ENCODE assay signal across 14 cellular contexts in genomic region chr4:8330821-8331566, GRCh38.
A peak's percentile ranks its signal among the peaks of the same experiment; 100 is the strongest.
DNase-seq lines count a peak whose midpoint lies in the region; ATAC-seq and TF ChIP-seq lines count a peak whose summit lies in the region.
"Had no signal": no experiment of that assay in that cellular context is flagged by ENCODE, and none has a peak within 500 bp of the region (broad histone marks: within the 10 kb centered on the region; RNA-seq: fewer than 3 reads in every experiment).

No MANE protein-coding gene starts in this region.

- H2BK120ac ChIP-seq in neuronal stem cell (ENCODE audit: low read depth, low read length) = peak overlapping the region; percentile 67

- no CpG with 5 or more reads among the region's 15 CpGs for WGBS in neuronal stem cell (ENCODE audit: extremely low coverage in 2 of 2, insufficient read length in 2 of 2, insufficient replicate concordance in 1 of 2), 2 donors

- no peak overlapping the region for H2AFZ ChIP-seq in neuronal stem cell (ENCODE audit: low read length)

- peak; percentile 8 for DNase-seq in activated T-cell treated with anti-CD3 and anti-CD28 coated beads, Interleukin-2, amount 50 U/mL, for 1 hour
- DNase-seq in activated T-cell treated with anti-CD3 and anti-CD28 coated beads, Interleukin-2, amount 50 U/mL, for 48 hours = no peak
- DNase-seq in head of caudate nucleus (peak in 38 of 42 donors; percentile 10 to 83 (median 56)), neuronal stem cell (ENCODE audit: low spot score) (no peak), upper lobe of right lung (peak; percentile 69), NCI-H2171 (lab: John Stamatoyannopoulos, UW) (no peak), immature natural killer cell (no peak)
- DNase-seq: activated T-cell treated with anti-CD3 and anti-CD28 coated beads, Interleukin-2, amount 50 U/mL, for 4 hours; DMS153; NCI-H2227 treated with DMSO at 0.1 percent for 48 hours; PC-3; T-cell had no signal

- H3K9ac ChIP-seq in neuronal stem cell (ENCODE audit: low read depth, low read length, poor library complexity) = no peak overlapping the region

- peak overlapping the region; percentile 9 for H2BK15ac ChIP-seq in neuronal stem cell (ENCODE audit: low read length)

- no peak overlapping the region for H2BK12ac ChIP-seq in neuronal stem cell (ENCODE audit: low read length)

- intact Hi-C loops in head of caudate nucleus (cut with DNase I) = no loop called here
- intact Hi-C loops in upper lobe of right lung (cut with DNase I) = no loop called here

- no peaks in the 10 kb centered on the region for H3K79me1 ChIP-seq in neuronal stem cell (ENCODE audit: low read depth, low read length)

- no peak overlapping the region for H3K4ac ChIP-seq in neuronal stem cell (ENCODE audit: low read length)

- H3K4me2 ChIP-seq in neuronal stem cell (ENCODE audit: insufficient read depth, low read length, poor library complexity, severe bottlenecking) = no peak overlapping the region

- ATAC-seq in upper lobe of right lung = peak; percentile 59
- no peak for ATAC-seq in activated T-helper 17 cell treated with anti-CD3 and anti-CD28 coated beads, Interleukin-2, amount 50 U/mL, for 72 hours (replicated peaks)
- ATAC-seq: activated T-cell treated with anti-CD3 and anti-CD28 coated beads, Interleukin-2, amount 50 U/mL, for 4 hours; PC-3 had no signal

- peaks cover 0 to 10% (median 0%) of the 10 kb centered on the region in 3 experiments for H3K27me3 ChIP-seq in neuronal stem cell (ENCODE audit: control insufficient read depth in 3 of 3, insufficient read depth in 3 of 3, low read depth in 1 of 3, low read length in 3 of 3)
- no peaks in the 10 kb centered on the region for H3K27me3 ChIP-seq in upper lobe of right lung

- H3K4me3 ChIP-seq in neuronal stem cell (ENCODE audit: low read length in 2 of 2) (no peak overlapping the region), upper lobe of right lung (no peak overlapping the region)

- no peak overlapping the region for H3K23ac ChIP-seq in neuronal stem cell (ENCODE audit: low read depth, low read length, poor library complexity)

- H3K4me1 ChIP-seq in neuronal stem cell (ENCODE audit: control insufficient read depth in 2 of 2, insufficient read depth in 1 of 2, low read depth in 1 of 2, low read length in 2 of 2) (no peaks in the 10 kb centered on the region), upper lobe of right lung (peaks cover 4% of the 10 kb centered on the region)

- H4K8ac ChIP-seq in neuronal stem cell (ENCODE audit: low read depth, low read length) = peak overlapping the region; percentile 32

- no peak overlapping the region for H3K27ac ChIP-seq in neuronal stem cell (replicated peaks; ENCODE audit: low read length)
- no peak overlapping the region for H3K27ac ChIP-seq in upper lobe of right lung

- H3K18ac ChIP-seq in neuronal stem cell (ENCODE audit: low read length) = peak overlapping the region; percentile 87

- H3K27me3 Mint-ChIP-seq in immature natural killer cell (ENCODE audit: low read depth in 3 of 3) = peaks cover 0 to 2% (median 2%) of the 10 kb centered on the region in 3 donors
- H3K27me3 Mint-ChIP-seq in activated T-helper 17 cell treated with anti-CD3 and anti-CD28 coated beads, Interleukin-2, amount 50 U/mL, for 72 hours = no peaks in the 10 kb centered on the region

- TF ChIP-seq CTCF in upper lobe of right lung (IDR thresholded peaks at IDR 0.05) = no peak

- H2AK5ac ChIP-seq in neuronal stem cell (ENCODE audit: low read depth, low read length) = peak overlapping the region; percentile 78

- H3K4me3 Mint-ChIP-seq in immature natural killer cell = no peak overlapping the region
- no peak overlapping the region for H3K4me3 Mint-ChIP-seq in activated T-helper 17 cell treated with anti-CD3 and anti-CD28 coated beads, Interleukin-2, amount 50 U/mL, for 72 hours
- H3K4me3 Mint-ChIP-seq: activated T-cell treated with anti-CD3 and anti-CD28 coated beads, Interleukin-2, amount 50 U/mL, for 4 hours; neural crest cell; T-cell had no signal

- H3K4me1 Mint-ChIP-seq in immature natural killer cell = no peaks in the 10 kb centered on the region
- H3K4me1 Mint-ChIP-seq in activated T-helper 17 cell treated with anti-CD3 and anti-CD28 coated beads, Interleukin-2, amount 50 U/mL, for 72 hours = no peaks in the 10 kb centered on the region
- H3K4me1 Mint-ChIP-seq: neural crest cell, T-cell had no signal

- H3K14ac ChIP-seq in neuronal stem cell (ENCODE audit: low read length) = peak overlapping the region; percentile 66

- H3K9me3 ChIP-seq in neuronal stem cell (replicated peaks in 1 of 2; ENCODE audit: control insufficient read depth in 2 of 2, insufficient read depth in 1 of 2, low read depth in 1 of 2, low read length in 2 of 2) (peaks cover 0 to 1% of the 10 kb centered on the region in 2 donors), upper lobe of right lung (peaks cover 6% of the 10 kb centered on the region)

- H4K91ac ChIP-seq in neuronal stem cell (ENCODE audit: low read depth, low read length, poor library complexity) = no peak overlapping the region

- H3K27ac Mint-ChIP-seq in immature natural killer cell = no peak overlapping the region
- no peak overlapping the region for H3K27ac Mint-ChIP-seq in activated T-helper 17 cell treated with anti-CD3 and anti-CD28 coated beads, Interleukin-2, amount 50 U/mL, for 72 hours
- H3K27ac Mint-ChIP-seq: T-cell had no signal

- H3K36me3 ChIP-seq in neuronal stem cell (replicated peaks in 1 of 2; ENCODE audit: control insufficient read depth in 2 of 2, insufficient read depth in 2 of 2, low read length in 2 of 2) = no peaks in the 10 kb centered on the region
- H3K36me3 ChIP-seq in upper lobe of right lung = no peaks in the 10 kb centered on the region

- H3K9me3 Mint-ChIP-seq in immature natural killer cell = peaks cover 0 to 4% (median 0%) of the 10 kb centered on the region in 6 donors
- peaks cover 6% of the 10 kb centered on the region for H3K9me3 Mint-ChIP-seq in activated T-helper 17 cell treated with anti-CD3 and anti-CD28 coated beads, Interleukin-2, amount 50 U/mL, for 72 hours

- H2BK5ac ChIP-seq in neuronal stem cell (ENCODE audit: low read length) = no peak overlapping the region

- no peaks in the 10 kb centered on the region for H3K36me3 Mint-ChIP-seq in immature natural killer cell
- H3K36me3 Mint-ChIP-seq in activated T-helper 17 cell treated with anti-CD3 and anti-CD28 coated beads, Interleukin-2, amount 50 U/mL, for 72 hours (ENCODE audit: low read depth) = no peaks in the 10 kb centered on the region
- H3K36me3 Mint-ChIP-seq: T-cell had no signal

Comparison
In these comparisons a context has a peak if more than half of its experiments do, and no peak if none do; other contexts are left out.
1. DNase-seq: peak in activated T-cell treated with anti-CD3 and anti-CD28 coated beads, Interleukin-2, amount 50 U/mL, for 1 hour (single experiment), head of caudate nucleus (38 of 42) and upper lobe of right lung (single experiment); none in activated T-cell treated with anti-CD3 and anti-CD28 coated beads, Interleukin-2, amount 50 U/mL, for 48 hours (0 of 2), neuronal stem cell (single experiment), NCI-H2171 (single experiment) and immature natural killer cell (0 of 3).